8 cellular contexts compared by ENCODE assay signal in the genomic region with DNA sequence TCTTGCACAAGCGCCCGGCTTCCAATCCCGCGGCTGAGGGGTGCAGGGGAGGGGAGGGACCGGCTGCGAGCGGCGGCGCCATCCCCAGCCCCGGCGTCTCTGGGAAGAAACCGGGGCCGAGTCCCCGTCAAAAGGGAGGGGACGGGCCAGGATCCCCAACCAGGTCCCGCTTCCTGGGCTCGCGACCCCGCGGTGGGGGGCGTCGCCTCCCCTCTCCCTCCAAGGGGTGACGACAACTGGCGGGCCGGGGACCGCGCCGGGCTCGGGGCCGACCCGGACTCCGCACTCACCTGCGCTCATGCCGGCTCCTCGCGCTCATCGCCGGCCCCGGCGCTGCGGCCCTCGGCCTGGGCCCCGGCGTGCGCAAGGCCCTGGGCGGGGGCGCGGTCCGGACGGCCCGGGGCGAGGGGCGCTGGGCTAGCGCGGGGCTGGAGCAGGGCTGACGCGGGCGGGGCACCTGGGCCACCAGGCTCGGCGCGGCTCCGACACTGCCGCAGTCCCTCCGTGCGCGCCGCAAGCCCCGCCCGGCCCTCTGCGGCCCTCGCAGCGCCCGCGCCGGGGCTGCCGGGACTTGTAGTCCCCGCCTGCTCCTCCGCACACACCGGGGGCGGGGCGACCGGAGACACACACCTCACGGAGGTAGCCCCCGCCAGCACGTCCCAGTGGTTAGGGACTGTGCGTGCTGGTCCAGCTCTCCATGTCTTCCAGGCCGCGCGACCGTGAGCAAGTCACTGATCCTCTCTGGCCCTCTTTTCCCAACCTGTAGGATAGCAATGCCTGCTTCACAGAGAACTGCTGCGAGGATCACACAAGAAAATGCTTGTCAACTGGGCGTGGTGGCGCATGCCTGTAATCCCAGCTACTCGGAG. TPM values are rescaled to one million over a fixed set of nuclear protein-coding genes. Genes with fewer than 3 reads are reported as not detected.
A peak's percentile ranks its signal among the peaks of the same experiment; 100 is the strongest.
DNase-seq lines count a peak whose midpoint lies in the region; ATAC-seq and TF ChIP-seq lines count a peak whose summit lies in the region.

A gene with protein sequence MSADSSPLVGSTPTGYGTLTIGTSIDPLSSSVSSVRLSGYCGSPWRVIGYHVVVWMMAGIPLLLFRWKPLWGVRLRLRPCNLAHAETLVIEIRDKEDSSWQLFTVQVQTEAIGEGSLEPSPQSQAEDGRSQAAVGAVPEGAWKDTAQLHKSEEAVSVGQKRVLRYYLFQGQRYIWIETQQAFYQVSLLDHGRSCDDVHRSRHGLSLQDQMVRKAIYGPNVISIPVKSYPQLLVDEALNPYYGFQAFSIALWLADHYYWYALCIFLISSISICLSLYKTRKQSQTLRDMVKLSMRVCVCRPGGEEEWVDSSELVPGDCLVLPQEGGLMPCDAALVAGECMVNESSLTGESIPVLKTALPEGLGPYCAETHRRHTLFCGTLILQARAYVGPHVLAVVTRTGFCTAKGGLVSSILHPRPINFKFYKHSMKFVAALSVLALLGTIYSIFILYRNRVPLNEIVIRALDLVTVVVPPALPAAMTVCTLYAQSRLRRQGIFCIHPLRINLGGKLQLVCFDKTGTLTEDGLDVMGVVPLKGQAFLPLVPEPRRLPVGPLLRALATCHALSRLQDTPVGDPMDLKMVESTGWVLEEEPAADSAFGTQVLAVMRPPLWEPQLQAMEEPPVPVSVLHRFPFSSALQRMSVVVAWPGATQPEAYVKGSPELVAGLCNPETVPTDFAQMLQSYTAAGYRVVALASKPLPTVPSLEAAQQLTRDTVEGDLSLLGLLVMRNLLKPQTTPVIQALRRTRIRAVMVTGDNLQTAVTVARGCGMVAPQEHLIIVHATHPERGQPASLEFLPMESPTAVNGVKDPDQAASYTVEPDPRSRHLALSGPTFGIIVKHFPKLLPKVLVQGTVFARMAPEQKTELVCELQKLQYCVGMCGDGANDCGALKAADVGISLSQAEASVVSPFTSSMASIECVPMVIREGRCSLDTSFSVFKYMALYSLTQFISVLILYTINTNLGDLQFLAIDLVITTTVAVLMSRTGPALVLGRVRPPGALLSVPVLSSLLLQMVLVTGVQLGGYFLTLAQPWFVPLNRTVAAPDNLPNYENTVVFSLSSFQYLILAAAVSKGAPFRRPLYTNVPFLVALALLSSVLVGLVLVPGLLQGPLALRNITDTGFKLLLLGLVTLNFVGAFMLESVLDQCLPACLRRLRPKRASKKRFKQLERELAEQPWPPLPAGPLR (minus strand): TSS at position 490 of the 869 bp plus-strand sequence. CDS start 190 bp downstream, at position 300.

- H3K9ac ChIP-seq in DND-41 (ENCODE audit: low read depth, low read length) = peak within 1 kb of the TSS; percentile 76

- H3K27ac ChIP-seq in DND-41 (ENCODE audit: low read length) = peak within 1 kb of the TSS; percentile 52; the same call in 1 of the 2 replicates
- H3K27ac ChIP-seq in gastroesophageal sphincter = peak within 1 kb of the TSS in 3 of 4 donors; percentile 45 to 79 (median 47)
- peak within 1 kb of the TSS; percentile 45 for H3K27ac ChIP-seq in neutrophil
- peak within 1 kb of the TSS; percentile 41 for H3K27ac ChIP-seq in substantia nigra (ENCODE audit: low read depth, low read length, poor library complexity, severe bottlenecking)

- TF ChIP-seq POLR2A in gastroesophageal sphincter (IDR thresholded peaks at IDR 0.05) = peak in 1 of 2 donors; percentile 48

- H3K27me3 Mint-ChIP-seq in activated naive CD4-positive, alpha-beta T cell treated with anti-CD3 and anti-CD28 coated beads for 36 hours (ENCODE audit: low read depth) = no peaks in the 10 kb centered on the region

- TF ChIP-seq CTCF in DND-41 (IDR thresholded peaks at IDR 0.05; ENCODE audit: borderline replicate concordance, extremely low read depth, low read length, poor library complexity, severe bottlenecking) (no peak), gastroesophageal sphincter (IDR thresholded peaks at IDR 0.05) (peak in 1 of 4 experiments; percentile 6), neutrophil (IDR thresholded peaks at IDR 0.05) (no peak)

- H3K9me3 ChIP-seq in DND-41 (ENCODE audit: insufficient read depth, low read length, severe bottlenecking) = no peaks in the 10 kb centered on the region
- H3K9me3 ChIP-seq in gastroesophageal sphincter = no peaks in the 10 kb centered on the region
- H3K9me3 ChIP-seq in neutrophil = no peaks in the 10 kb centered on the region

- peaks cover 23% of the 10 kb centered on the region for H3K4me1 ChIP-seq in DND-41 (ENCODE audit: insufficient read depth, low read length)
- H3K4me1 ChIP-seq in gastroesophageal sphincter = peaks cover 0 to 31% (median 22%) of the 10 kb centered on the region in 3 donors
- H3K4me1 ChIP-seq in neutrophil (ENCODE audit: control insufficient read depth in 1 of 2, insufficient read depth in 1 of 2, low read depth in 1 of 2, low read length in 1 of 2) = peaks cover 65 to 69% of the 10 kb centered on the region in 2 experiments

- CTCF ChIA-PET in activated naive CD4-positive, alpha-beta T cell treated with anti-CD3 and anti-CD28 coated beads for 36 hours (lab: Charles Lee) = no interaction called here

- in situ Hi-C loops in SK-MEL-5 (cut with HindIII; ENCODE audit: low pct_unique_long_range_greater_than_20kb, low sequenced_read_pairs) = no loop called here

- H3K79me2 ChIP-seq in DND-41 (ENCODE audit: insufficient read depth, low read length) = peaks cover 8% of the 10 kb centered on the region

- peak within 1 kb of the TSS; percentile 81 for H2AFZ ChIP-seq in DND-41 (ENCODE audit: low read depth, low read length)

- H3K9me3 Mint-ChIP-seq in activated naive CD4-positive, alpha-beta T cell treated with anti-CD3 and anti-CD28 coated beads for 36 hours = no peaks in the 10 kb centered on the region

- H3K27me3 ChIP-seq in DND-41 (ENCODE audit: insufficient read depth, low read length, poor library complexity) (no peaks in the 10 kb centered on the region), gastroesophageal sphincter (no peaks in the 10 kb centered on the region), neutrophil (no peaks in the 10 kb centered on the region)

- peak; percentile 79 for DNase-seq in DND-41
- DNase-seq in LoVo (ENCODE audit: low spot score) = peak; percentile 85
- DNase-seq in SK-MEL-5 (ENCODE audit: low read depth, low spot score) = peak; percentile 71
- DNase-seq in activated naive CD4-positive, alpha-beta T cell treated with anti-CD3 and anti-CD28 coated beads for 36 hours = peak; percentile 77
- peak in 47 of 49 donors; percentile 7 to 92 (median 57) for DNase-seq in substantia nigra (lab: John Stamatoyannopoulos, UW)

- no peak for TF ChIP-seq EP300 in gastroesophageal sphincter (IDR thresholded peaks at IDR 0.05)

- ATAC-seq in DND-41 (ENCODE audit: insufficient read depth, low read depth) (peak; percentile 99), GM21825 (IDR thresholded peaks at IDR 0.05; ENCODE audit: unreplicated experiment) (peak; percentile 85), gastroesophageal sphincter (peak; percentile 94)

- WGBS in gastroesophageal sphincter (ENCODE audit: low coverage in 1 of 2), 2 donors = 7% methylated on average over 6 of the region's 94 CpGs; no CpG with 5 or more reads in 1 of the 2 donors

- no peaks in the 10 kb centered on the region for H3K36me3 Mint-ChIP-seq in activated naive CD4-positive, alpha-beta T cell treated with anti-CD3 and anti-CD28 coated beads for 36 hours (ENCODE audit: low read depth)

- no peak within 1 kb of the TSS for H3K27ac Mint-ChIP-seq in activated naive CD4-positive, alpha-beta T cell treated with anti-CD3 and anti-CD28 coated beads for 36 hours

- H3K36me3 ChIP-seq in DND-41 (ENCODE audit: insufficient read depth, low read length) = no peaks in the 10 kb centered on the region; the same call in 1 of the 2 replicates
- H3K36me3 ChIP-seq in gastroesophageal sphincter = peaks cover 0 to under 1% of the 10 kb centered on the region in 2 donors
- H3K36me3 ChIP-seq in neutrophil = no peaks in the 10 kb centered on the region

- peak within 1 kb of the TSS; percentile 45 to 87; a peak in 3 of 4 replicates for H3K4me3 ChIP-seq in DND-41 (ENCODE audit: low read depth in 1 of 2, low read length in 2 of 2)
- peak within 1 kb of the TSS; percentile 45 to 71 for H3K4me3 ChIP-seq in gastroesophageal sphincter
- H3K4me3 ChIP-seq in neutrophil (ENCODE audit: low read depth in 1 of 2, low read length in 1 of 2) = peak within 1 kb of the TSS; percentile 68 to 71

- H3K4me2 ChIP-seq in DND-41 (ENCODE audit: insufficient read depth, low read length) = peak within 1 kb of the TSS; percentile 85

- peaks cover 11% of the 10 kb centered on the region for H4K20me1 ChIP-seq in DND-41 (ENCODE audit: insufficient read depth, low read length)

- intact Hi-C loops in activated naive CD4-positive, alpha-beta T cell treated with anti-CD3 and anti-CD28 coated beads for 36 hours (cut with micrococcal nuclease) = loop anchor here (1.0 to 5.0 kb wide), 2 partner anchors 43 to 49 kb away; partner anchors contain the start of gene SDHB

- peaks cover 17% of the 10 kb centered on the region for H3K4me1 Mint-ChIP-seq in activated naive CD4-positive, alpha-beta T cell treated with anti-CD3 and anti-CD28 coated beads for 36 hours (ENCODE audit: low read depth)

- peak within 1 kb of the TSS; percentile 81 for H3K4me3 Mint-ChIP-seq in activated naive CD4-positive, alpha-beta T cell treated with anti-CD3 and anti-CD28 coated beads for 36 hours

RNA-seq across cellular contexts. Expression of the gene that starts here (rescaled TPM):
- 46.7 and 46.9 TPM in 2 replicates for total RNA-seq in SK-MEL-5 (2014; rRNA removed; shearing (Covaris generic))
- polyA plus RNA-seq in SK-MEL-5 (2015; cell fraction: cytosol; rRNA removed) = 152 and 161 TPM in 2 replicates
- polyA plus RNA-seq in SK-MEL-5 (2015; cell fraction: nucleus; rRNA removed) = 57.5 and 66.9 TPM in 2 replicates
- 10 to 100 TPM; 23.6 to 25.0 TPM for total RNA-seq in activated naive CD4-positive, alpha-beta T cell treated with anti-CD3 and anti-CD28 coated beads for 36 hours
- 10 to 100 TPM; 19.1 to 29.2 (median 20.1) TPM for total RNA-seq in gastroesophageal sphincter

Comparison
In these comparisons a context has a peak if more than half of its experiments do, and no peak if none do; other contexts are left out.
1. Peak in every context shown above with its lines: DNase-seq, ATAC-seq, H3K4me3 ChIP-seq and H3K27ac ChIP-seq.